Comparison of ENCODE assay signal across 23 cellular contexts in the genomic region with DNA sequence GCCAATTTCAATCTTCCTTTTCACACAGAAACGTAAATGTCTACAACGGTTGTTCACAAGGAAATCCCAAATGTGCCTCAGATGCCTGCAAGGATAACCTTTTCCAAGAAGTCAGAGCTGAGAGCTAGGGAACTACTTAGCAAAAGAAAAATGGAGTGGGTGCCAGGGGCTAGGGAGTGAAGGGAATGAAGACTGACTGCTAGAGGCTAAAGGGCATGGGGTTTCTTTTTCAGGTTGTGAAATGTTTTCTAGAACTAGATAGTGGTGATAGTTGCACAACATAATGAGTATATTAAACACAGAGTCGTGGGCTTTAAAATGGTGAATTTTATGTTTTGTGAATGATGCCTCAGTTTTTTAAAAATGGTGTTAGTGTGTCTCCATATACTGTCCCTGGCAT. TPM values are rescaled to one million over a fixed set of nuclear protein-coding genes. Genes with fewer than 3 reads are reported as not detected.
DNase-seq lines count a peak whose midpoint lies in the region; ATAC-seq, FAIRE-seq and TF ChIP-seq lines count a peak whose summit lies in the region.
"Had no signal": no experiment of that assay in that cellular context is flagged by ENCODE, and none has a peak within 500 bp of the region (broad histone marks: within the 10 kb centered on the region; RNA-seq: fewer than 3 reads in every experiment).

No MANE protein-coding gene starts in this region.

- H2AFZ ChIP-seq in K562 (ENCODE audit: low read depth, low read length): no peak overlapping the region

- no peak for TF ChIP-seq EP300 in K562 (IDR thresholded peaks at IDR 0.05; ENCODE audit: low read length)

- no peaks in the 10 kb centered on the region for H3K9me1 ChIP-seq in K562 (ENCODE audit: control insufficient read depth, insufficient read depth, low read length)

- H3K27ac ChIP-seq in heart left ventricle: no peak overlapping the region
- H3K27ac ChIP-seq in K562 (ENCODE audit: extremely low read depth, low read depth, low read length): no peak overlapping the region
- H3K27ac ChIP-seq: body of pancreas, gastroesophageal sphincter, prostate gland, upper lobe of right lung had no signal

- H3K9me3 ChIP-seq in heart left ventricle: no peaks in the 10 kb centered on the region
- no peaks in the 10 kb centered on the region for H3K9me3 ChIP-seq in K562 (replicated peaks; ENCODE audit: control insufficient read depth, insufficient read depth, low read depth, low read length)
- H3K9me3 ChIP-seq: body of pancreas, Caco-2, gastroesophageal sphincter, prostate gland, upper lobe of right lung had no signal

- intact Hi-C loops in left cardiac atrium (cut with DNase I) (no loop called here), heart left ventricle (cut with DNase I) (no loop called here), K562 (cut with micrococcal nuclease) (no loop called here)

- no peak overlapping the region for H3K4me2 ChIP-seq in K562 (ENCODE audit: insufficient read depth, low read length)

- POLR2A ChIA-PET in K562 (lab: Yijun Ruan, JAX): no interaction called here

- H3K27me3 ChIP-seq in heart left ventricle: peaks cover 0 to 2% (median 0%) of the 10 kb centered on the region in 9 donors
- no peaks in the 10 kb centered on the region for H3K27me3 ChIP-seq in K562 (ENCODE audit: control insufficient read depth in 2 of 2, insufficient read depth in 2 of 2, low read length in 2 of 2)
- H3K27me3 ChIP-seq: body of pancreas, gastroesophageal sphincter, upper lobe of right lung had no signal

- DNase-seq in left cardiac atrium: no peak
- DNase-seq in heart left ventricle: no peak
- no peak for DNase-seq in K562 (ENCODE audit: extremely low read depth in 1 of 4, low spot score in 3 of 4)
- no peak for DNase-seq in left lobe of liver (ENCODE audit: low spot score)
- DNase-seq in HTR-8/SVneo (ENCODE audit: insufficient read length, low spot score): no peak
- no peak for DNase-seq in pons (ENCODE audit: low spot score)
- DNase-seq: activated effector memory CD4-positive, alpha-beta T cell treated with anti-CD3 and anti-CD28 coated beads, Interleukin-2, amount 50 U/mL, for 16 hours; body of pancreas; Caco-2; DMS79 treated with DMSO at 0.1 percent for 48 hours; erythroblast; islet precursor cell; NCI-H2081; NCI-H345; small intestine; stimulated activated CD4-positive, alpha-beta T cell treated with anti-CD3 and anti-CD28 coated beads, Interleukin-1b, Interleukin-23, amount 100 ng/mL, for 48 hours; substantia nigra; upper lobe of right lung had no signal

- H3K36me3 ChIP-seq in heart left ventricle: no peaks in the 10 kb centered on the region
- H3K36me3 ChIP-seq in K562 (ENCODE audit: control insufficient read depth, insufficient read depth, low read length): no peaks in the 10 kb centered on the region
- H3K36me3 ChIP-seq: gastroesophageal sphincter, prostate gland, upper lobe of right lung had no signal

- CTCF ChIA-PET in K562 (lab: Yijun Ruan, JAX; ENCODE audit: low intra/inter-chr PET ratio): no interaction called here

- 71 to 95% (median 81%) methylated on average over 3 of the region's 3 CpGs for WGBS in heart left ventricle, 4 donors
- WGBS in K562 (ENCODE audit: insufficient coverage, low coverage, missing lambda C conversion rate): 11% methylated on average over 3 of the region's 3 CpGs

- no peak overlapping the region for H3K9ac ChIP-seq in K562 (ENCODE audit: insufficient read depth in 1 of 2, low read depth in 2 of 2, low read length in 2 of 2)

- H3K4me1 ChIP-seq in heart left ventricle: peaks cover 0 to 6% (median 0%) of the 10 kb centered on the region in 12 donors
- peaks cover 0 to 12% of the 10 kb centered on the region in 2 experiments; a peak in 3 of 5 replicates for H3K4me1 ChIP-seq in K562 (replicated peaks in 1 of 2; ENCODE audit: control insufficient read depth in 2 of 2, insufficient read depth in 2 of 2, low read length in 2 of 2)
- H3K4me1 ChIP-seq: Caco-2, prostate gland had no signal

- TF ChIP-seq RAD21 in K562 (CRISPR knock-in tag; conservative IDR thresholded peaks at IDR 0.05 in 1 of 2, IDR thresholded peaks at IDR 0.05 in 1 of 2): no peak

- ATAC-seq in left cardiac atrium: peak; percentile 35 to 50
- no peak for ATAC-seq in heart left ventricle
- ATAC-seq in K562: no peak
- ATAC-seq in left lobe of liver: peak; percentile 34
- no peak for ATAC-seq in GM21390 (IDR thresholded peaks at IDR 0.05; ENCODE audit: unreplicated experiment)
- ATAC-seq in HG03378 (IDR thresholded peaks at IDR 0.05; ENCODE audit: unreplicated experiment): no peak
- ATAC-seq: body of pancreas, gastroesophageal sphincter, upper lobe of right lung had no signal

- TF ChIP-seq POLR2A in heart left ventricle (IDR thresholded peaks at IDR 0.05) (no peak), K562 (conservative IDR thresholded peaks at IDR 0.05) (no peak)

- no peak for TF ChIP-seq CTCF in heart left ventricle (IDR thresholded peaks at IDR 0.05)
- TF ChIP-seq CTCF in K562 (IDR thresholded peaks at IDR 0.05 in 2 of 3, conservative IDR thresholded peaks at IDR 0.05 in 1 of 3; ENCODE audit: insufficient read depth in 2 of 3, low read depth in 1 of 3, low read length in 3 of 3): no peak

- no peak for FAIRE-seq in K562 (lab: Jason Lieb, UNC)
- FAIRE-seq in HTR-8/SVneo (lab: Jason Lieb, UNC): no peak
- FAIRE-seq: A204.1, small intestine had no signal

- BruUV-seq in K562 (replicated peaks; lab: Mats Ljungman, UMichigan): no TSS peak

- H3K79me2 ChIP-seq in K562 (ENCODE audit: control insufficient read depth, insufficient read depth, low read length): no peaks in the 10 kb centered on the region

- no peaks in the 10 kb centered on the region for H4K20me1 ChIP-seq in K562 (replicated peaks; ENCODE audit: control insufficient read depth, insufficient read depth, low read length)

- H3K4me3 ChIP-seq in heart left ventricle (no peak overlapping the region), K562 (no peak overlapping the region)
- H3K4me3 ChIP-seq: body of pancreas, gastroesophageal sphincter, prostate gland, upper lobe of right lung had no signal

- in situ Hi-C loops in K562 (cut with MboI): no loop called here

TF ChIP-seq in K562, 482 proteins besides CTCF, POLR2A, EP300 and RAD21:
- TF ChIP-seq CEBPB (tag; IDR thresholded peaks at IDR 0.05) (peak; percentile 65), ZNF384 (IDR thresholded peaks at IDR 0.05; ENCODE audit: low read depth, low read length) (no peak)

RNA-seq across cellular contexts. Expression of a gene that starts 53.4 kb away (rescaled TPM):
- total RNA-seq in left cardiac atrium: 10 to 100 TPM; 61.0 to 62.6 TPM
- total RNA-seq in heart left ventricle: 100 to 1,000 TPM in 3 of 9 donors, 10 to 100 TPM in 6; 70.8 to 115 (median 94.6) TPM
- polyA plus RNA-seq in heart left ventricle: 10 to 100 TPM; 51.9 to 72.9 TPM
- 18.1 and 26.2 TPM in 2 replicates for total RNA-seq in K562 (2011; cell fraction: chromatin; rRNA removed; ENCODE audit: low replicate concordance)
- 25.0 and 27.5 TPM in 2 replicates for total RNA-seq in K562 (2011; cell fraction: nucleolus; rRNA removed)
- 27.9 and 31.7 TPM in 2 replicates for total RNA-seq in K562 (2011; cell fraction: nucleoplasm; rRNA removed)
- 10.2 and 11.7 TPM in 2 replicates for total RNA-seq in K562 (2014; rRNA removed)
- 9.6 and 10.4 TPM in 2 replicates for total RNA-seq in K562 (2014; rRNA removed; fragmentation: Illumina TruSeq; extraction: Trizol)
- 14.6 and 15.0 TPM in 2 replicates for total RNA-seq in K562 (2015; rRNA removed; fragmentation: Illumina TruSeq; extraction: Trizol)
- 19.0 and 19.6 TPM in 2 replicates for total RNA-seq in K562 (2021)
- 11.9 and 15.0 TPM in 2 replicates for polyA plus RNA-seq in K562 (2011; rRNA removed)
- 15.0 and 21.8 TPM in 2 replicates for polyA plus RNA-seq in K562 (2011; cell fraction: cytosol; rRNA removed)
- 13.6 and 14.1 TPM in 2 replicates for polyA plus RNA-seq in K562 (2011; cell fraction: nucleus; rRNA removed)
- polyA plus RNA-seq in K562 (2012): 21.5 and 27.6 TPM in 2 replicates
- polyA plus RNA-seq in K562 (2014; fragmentation: Illumina TruSeq; extraction: Trizol): 17.6 and 18.0 TPM in 2 replicates
- 1 to 10 TPM in 1 of 2 experiments, under 1 TPM in 1; 0.76 to 2.8 TPM for polyA plus RNA-seq in K562 (2014; fragmentation: Nextera tagmentation; extraction: Ambion mirVana)
- polyA plus RNA-seq in K562 (2014; rRNA removed): 12.7 and 13.0 TPM in 2 replicates
- polyA minus RNA-seq in K562 (2011; rRNA and poly(A)+ RNA removed): 13.8 and 13.9 TPM in 2 replicates
- polyA minus RNA-seq in K562 (2011; cell fraction: cytosol; rRNA and poly(A)+ RNA removed): 8.4 and 9.1 TPM in 2 replicates
- 3.9 and 6.3 TPM in 2 replicates for polyA minus RNA-seq in K562 (2011; cell fraction: nucleus; rRNA and poly(A)+ RNA removed)
- total RNA-seq in left lobe of liver: 36.7 TPM

Comparison
In these comparisons a context has a peak if more than half of its experiments do, and no peak if none do; other contexts are left out.
1. ATAC-seq: peak in left cardiac atrium (2 of 2) and left lobe of liver (single experiment); none in heart left ventricle (0 of 4), K562 (single experiment), GM21390 (single experiment) and HG03378 (single experiment).